ENCODE assay signal across 8 cellular contexts in genomic region chr17:30666838-30667508, GRCh38.
DNase-seq lines count a peak whose midpoint lies in the region; ATAC-seq, FAIRE-seq and TF ChIP-seq lines count a peak whose summit lies in the region.
"Not testable (repeated sequence)": the region's sequence is repeated elsewhere in the genome, so short reads cannot be mapped to it uniquely, and the experiment has no call there.

No MANE protein-coding gene starts in this region.

- H3K79me2 ChIP-seq in smooth muscle cell (ENCODE audit: low read depth), result not testable (repeated sequence)

- 0 out of 6 replicates have a peak, but pooled peaks of 1 of the 2 experiments have one; percentile 17 for ATAC-seq in A549

- not testable (repeated sequence) for H3K4me1 Mint-ChIP-seq in HFFc6 (ENCODE audit: low read depth); activated naive CD8-positive, alpha-beta T cell treated with anti-CD3 and anti-CD28 coated beads for 36 hours; endodermal cell; nephron progenitor cell

- H3K4me1 ChIP-seq in A549; SJCRH30; endodermal cell (ENCODE audit: control insufficient read depth, insufficient read depth, low read length); iPS-18a (ENCODE audit: control insufficient read depth, low read depth, low read length); smooth muscle cell (ENCODE audit: low read depth): not testable (repeated sequence)

- H3K4me2 ChIP-seq in A549, result peak overlapping the region; percentile 92
- peak overlapping the region; percentile 83 for H3K4me2 ChIP-seq in smooth muscle cell

- H3K9me3 Mint-ChIP-seq in HFFc6; activated naive CD8-positive, alpha-beta T cell treated with anti-CD3 and anti-CD28 coated beads for 36 hours; endodermal cell; nephron progenitor cell: not testable (repeated sequence)

- FAIRE-seq in A549 (lab: Jason Lieb, UNC), result not testable (repeated sequence)

- H3K4me3 ChIP-seq in A549 (peak overlapping the region; percentile 59), SJCRH30 (peak overlapping the region; percentile 75; the same call in 1 of the 2 replicates), iPS-18a (ENCODE audit: low read length) (peak overlapping the region; percentile 58), smooth muscle cell (peak overlapping the region; percentile 54)
- not testable (repeated sequence) for H3K4me3 ChIP-seq in endodermal cell (ENCODE audit: low read length)

- CTCF ChIA-PET in A549 (lab: Yijun Ruan, JAX), result not testable (repeated sequence)

- H3K9ac ChIP-seq in endodermal cell (ENCODE audit: extremely low read depth, low read length, poor library complexity, severe bottlenecking); smooth muscle cell (ENCODE audit: low read depth): not testable (repeated sequence)
- H3K9ac ChIP-seq in iPS-18a (ENCODE audit: low read length), result peak overlapping the region; percentile 59

- TF ChIP-seq RAD21 in A549 (conservative IDR thresholded peaks at IDR 0.05 in 1 of 2, IDR thresholded peaks at IDR 0.05 in 1 of 2), result not testable (repeated sequence)

- not testable (repeated sequence) for H3K27ac Mint-ChIP-seq in HFFc6, nephron progenitor cell
- H3K27ac Mint-ChIP-seq in activated naive CD8-positive, alpha-beta T cell treated with anti-CD3 and anti-CD28 coated beads for 36 hours, result peak overlapping the region; percentile 62
- peak overlapping the region; percentile 52 for H3K27ac Mint-ChIP-seq in endodermal cell

- not testable (repeated sequence) for TF ChIP-seq CTCF in A549 (IDR thresholded peaks at IDR 0.05); HFFc6 (IDR thresholded peaks at IDR 0.05); endodermal cell (conservative IDR thresholded peaks at IDR 0.05); nephron progenitor cell (IDR thresholded peaks at IDR 0.05); smooth muscle cell (IDR thresholded peaks at IDR 0.05; ENCODE audit: borderline replicate concordance, insufficient read depth, poor library complexity, severe bottlenecking)

- not testable (repeated sequence) for H4K20me1 ChIP-seq in smooth muscle cell (ENCODE audit: low read depth)

- not testable (repeated sequence) for H3F3A ChIP-seq in smooth muscle cell (ENCODE audit: low read depth)

- H3K27ac ChIP-seq in A549 (peak overlapping the region; percentile 90 to 91), endodermal cell (ENCODE audit: low read depth, low read length) (peak overlapping the region; percentile 85), iPS-18a (ENCODE audit: low read length) (peak overlapping the region; percentile 71)
- not testable (repeated sequence) for H3K27ac ChIP-seq in SJCRH30; smooth muscle cell (ENCODE audit: low read depth)

- not testable (repeated sequence) for TF ChIP-seq POLR2A in A549 (IDR thresholded peaks at IDR 0.05; ENCODE audit: low read length)

- H3K36me3 ChIP-seq in SJCRH30; endodermal cell (ENCODE audit: control insufficient read depth, insufficient read depth, low read length); iPS-18a (ENCODE audit: control insufficient read depth, low read depth, low read length); smooth muscle cell (ENCODE audit: low read depth): not testable (repeated sequence)

- H3K4me3 Mint-ChIP-seq in HFFc6 (peak overlapping the region; percentile 34; the same call in 1 of the 2 replicates), endodermal cell (peak overlapping the region; percentile 56), nephron progenitor cell (peak overlapping the region; percentile 66)
- H3K4me3 Mint-ChIP-seq in activated naive CD8-positive, alpha-beta T cell treated with anti-CD3 and anti-CD28 coated beads for 36 hours, result peak overlapping the region; percentile 54

- not testable (repeated sequence) for H2AFZ ChIP-seq in smooth muscle cell (ENCODE audit: low read depth)

- 93% methylated on average over 18 of the region's 18 CpGs for WGBS in A549 (ENCODE audit: missing lambda C conversion rate)
- WGBS in endodermal cell (ENCODE audit: insufficient coverage in 1 of 2, insufficient read length in 1 of 2), 2 experiments, result 46 to 100% methylated on average over 1 to 3 of the region's 18 CpGs
- WGBS in smooth muscle cell (ENCODE audit: low lambda C conversion rate), result 48% methylated on average over 10 of the region's 18 CpGs

- POLR2A ChIA-PET in A549 (lab: Yijun Ruan, JAX), result not testable (repeated sequence)

- TF ChIP-seq EP300 in A549 (IDR thresholded peaks at IDR 0.05), result not testable (repeated sequence)

- H3K36me3 Mint-ChIP-seq in HFFc6 (ENCODE audit: low read depth); activated naive CD8-positive, alpha-beta T cell treated with anti-CD3 and anti-CD28 coated beads for 36 hours; endodermal cell (ENCODE audit: low read depth); nephron progenitor cell (ENCODE audit: low read depth): not testable (repeated sequence)

- H3K27me3 Mint-ChIP-seq in HFFc6 (ENCODE audit: insufficient read depth); activated naive CD8-positive, alpha-beta T cell treated with anti-CD3 and anti-CD28 coated beads for 36 hours; endodermal cell (ENCODE audit: insufficient read depth); nephron progenitor cell (ENCODE audit: low read depth, poor library complexity): not testable (repeated sequence)

- H3K27me3 ChIP-seq in SJCRH30; endodermal cell (ENCODE audit: control insufficient read depth, insufficient read depth, low read length, poor library complexity, severe bottlenecking); iPS-18a (ENCODE audit: control insufficient read depth, insufficient read depth, low read length); smooth muscle cell (ENCODE audit: low read depth): not testable (repeated sequence)

- DNase-seq in A549 (ENCODE audit: low read depth in 1 of 2, low spot score in 1 of 2); HFFc6; SJCRH30; activated naive CD8-positive, alpha-beta T cell treated with anti-CD3 and anti-CD28 coated beads for 36 hours; nephron progenitor cell; smooth muscle cell (lab: John Stamatoyannopoulos, UW; ENCODE audit: unreplicated experiment): not testable (repeated sequence)
- peak; percentile 73 for DNase-seq in endodermal cell

- H3K9me3 ChIP-seq in A549; SJCRH30 (replicated peaks); endodermal cell (ENCODE audit: control insufficient read depth, low read length); iPS-18a (ENCODE audit: control insufficient read depth, low read depth, low read length); smooth muscle cell (replicated peaks; ENCODE audit: low read depth): not testable (repeated sequence)

TF ChIP-seq in A549, 52 proteins besides CTCF, POLR2A, EP300 and RAD21:
- TF ChIP-seq KDM1A (IDR thresholded peaks at IDR 0.05; ENCODE audit: low read depth), result peak; percentile 52; the same call in 1 of the 2 replicates
